ENCODE assay signal across 1 cellular context in the genomic region with DNA sequence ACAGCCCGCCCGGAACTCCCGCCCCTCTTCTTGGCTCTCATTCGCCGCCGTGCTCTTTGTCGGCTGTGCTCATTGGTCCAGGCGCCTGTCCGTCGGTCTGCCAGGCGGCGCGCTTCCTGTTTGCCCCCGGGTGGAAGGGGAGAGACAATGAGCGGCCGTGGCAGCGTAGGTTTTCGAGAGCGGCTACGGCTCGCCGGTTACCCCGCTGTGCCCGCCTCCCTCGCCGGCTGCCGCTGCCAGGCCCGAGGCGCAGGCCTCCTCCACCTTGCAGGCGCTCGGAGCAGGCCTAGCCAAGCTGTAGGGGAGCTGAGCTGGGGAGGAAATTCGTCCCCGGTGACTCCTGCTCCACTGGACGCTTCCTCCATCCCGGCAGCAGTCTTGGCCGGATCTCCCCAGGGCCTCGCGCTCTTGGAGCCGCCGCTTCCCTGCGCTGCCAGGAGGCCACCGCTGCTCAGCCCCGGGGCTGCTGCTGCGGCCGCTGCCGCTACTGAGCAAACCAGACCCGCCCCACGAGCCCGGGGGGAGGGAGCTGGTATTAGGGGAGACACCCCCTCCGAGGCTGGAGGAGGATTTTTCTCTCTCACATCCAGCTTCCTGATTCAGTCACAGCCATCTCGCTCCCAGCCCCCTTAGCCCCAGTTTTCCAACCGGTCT.
TF ChIP-seq lines count a peak whose summit lies in the region.

A gene (minus strand): TSS at position 2 of the 654 bp plus-strand sequence. CDS start 202 bp downstream, outside the sequence.

TF ChIP-seq in K562, 482 proteins besides CTCF, POLR2A, EP300 and RAD21 (continued from another document and continues in another):
- TF ChIP-seq, protein P1, sequence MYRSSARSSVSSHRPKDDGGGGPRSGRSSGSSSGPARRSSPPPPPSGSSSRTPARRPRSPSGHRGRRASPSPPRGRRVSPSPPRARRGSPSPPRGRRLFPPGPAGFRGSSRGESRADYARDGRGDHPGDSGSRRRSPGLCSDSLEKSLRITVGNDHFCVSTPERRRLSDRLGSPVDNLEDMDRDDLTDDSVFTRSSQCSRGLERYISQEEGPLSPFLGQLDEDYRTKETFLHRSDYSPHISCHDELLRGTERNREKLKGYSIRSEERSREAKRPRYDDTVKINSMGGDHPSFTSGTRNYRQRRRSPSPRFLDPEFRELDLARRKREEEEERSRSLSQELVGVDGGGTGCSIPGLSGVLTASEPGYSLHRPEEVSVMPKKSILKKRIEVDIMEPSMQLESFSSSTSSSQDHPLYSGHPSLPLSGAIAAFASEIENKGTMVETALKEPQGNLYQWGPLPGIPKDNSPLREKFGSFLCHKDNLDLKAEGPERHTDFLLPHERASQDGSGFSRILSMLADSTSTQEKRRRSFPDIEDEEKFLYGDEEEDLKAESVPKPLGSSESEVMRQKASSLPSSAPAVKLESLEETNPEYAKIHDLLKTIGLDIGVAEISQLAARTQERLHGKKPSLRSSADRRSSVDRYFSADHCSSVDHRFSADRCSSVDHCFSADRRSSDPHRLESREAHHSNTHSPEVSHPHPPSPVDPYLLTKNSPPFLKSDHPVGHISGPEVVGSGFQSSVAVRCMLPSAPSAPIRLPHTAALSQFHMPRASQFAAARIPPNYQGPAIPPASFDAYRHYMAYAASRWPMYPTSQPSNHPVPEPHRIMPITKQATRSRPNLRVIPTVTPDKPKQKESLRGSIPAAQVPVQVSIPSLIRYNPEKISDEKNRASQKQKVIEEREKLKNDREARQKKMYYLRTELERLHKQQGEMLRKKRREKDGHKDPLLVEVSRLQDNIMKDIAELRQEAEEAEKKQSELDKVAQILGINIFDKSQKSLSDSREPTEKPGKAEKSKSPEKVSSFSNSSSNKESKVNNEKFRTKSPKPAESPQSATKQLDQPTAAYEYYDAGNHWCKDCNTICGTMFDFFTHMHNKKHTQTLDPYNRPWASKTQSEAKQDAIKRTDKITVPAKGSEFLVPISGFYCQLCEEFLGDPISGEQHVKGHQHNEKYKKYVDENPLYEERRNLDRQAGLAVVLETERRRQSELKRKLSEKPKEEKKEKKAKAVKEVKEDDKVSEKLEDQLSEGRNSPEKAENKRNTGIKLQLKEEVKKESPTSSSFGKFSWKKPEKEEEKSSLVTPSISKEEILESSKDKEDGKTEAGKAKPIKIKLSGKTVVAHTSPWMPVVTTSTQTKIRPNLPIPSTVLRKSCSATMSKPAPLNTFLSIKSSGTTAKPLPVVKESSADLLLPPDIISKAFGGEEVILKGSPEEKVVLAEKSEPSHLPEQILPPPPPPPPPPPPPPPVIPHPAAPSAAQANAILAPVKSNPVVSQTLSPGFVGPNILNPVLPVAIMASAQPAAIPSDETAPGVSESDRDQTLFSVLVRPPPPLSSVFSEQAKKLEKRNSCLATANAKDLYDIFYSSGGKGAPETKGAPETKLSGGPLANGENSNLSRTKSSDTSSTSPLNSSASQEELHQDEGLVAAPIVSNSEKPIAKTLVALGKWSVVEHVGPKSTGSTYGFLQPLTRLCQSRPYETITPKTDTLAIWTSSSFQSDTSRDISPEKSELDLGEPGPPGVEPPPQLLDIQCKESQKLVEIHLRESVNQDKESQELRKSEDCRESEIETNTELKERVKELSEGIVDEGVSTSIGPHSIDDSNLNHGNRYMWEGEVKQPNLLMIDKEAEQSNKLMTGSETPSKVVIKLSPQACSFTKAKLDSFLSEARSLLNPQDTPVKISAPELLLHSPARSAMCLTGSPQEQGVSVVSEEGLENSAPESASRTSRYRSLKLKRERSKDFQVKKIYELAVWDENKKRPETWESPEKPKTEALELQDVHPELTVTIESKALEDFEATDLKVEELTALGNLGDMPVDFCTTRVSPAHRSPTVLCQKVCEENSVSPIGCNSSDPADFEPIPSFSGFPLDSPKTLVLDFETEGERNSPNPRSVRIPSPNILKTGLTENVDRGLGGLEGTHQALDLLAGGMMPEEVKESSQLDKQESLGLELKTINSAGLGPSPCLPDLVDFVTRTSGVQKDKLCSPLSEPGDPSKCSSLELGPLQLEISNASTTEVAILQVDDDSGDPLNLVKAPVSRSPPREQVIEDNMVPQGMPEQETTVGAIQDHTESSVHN (IDR thresholded peaks at IDR 0.05; ENCODE audit: borderline replicate concordance in 1 of 2, low read depth in 1 of 2) = no peak
- TF ChIP-seq TCFL5 (CRISPR knock-in tag; conservative IDR thresholded peaks at IDR 0.05) = no peak
- TF ChIP-seq, protein P2, sequence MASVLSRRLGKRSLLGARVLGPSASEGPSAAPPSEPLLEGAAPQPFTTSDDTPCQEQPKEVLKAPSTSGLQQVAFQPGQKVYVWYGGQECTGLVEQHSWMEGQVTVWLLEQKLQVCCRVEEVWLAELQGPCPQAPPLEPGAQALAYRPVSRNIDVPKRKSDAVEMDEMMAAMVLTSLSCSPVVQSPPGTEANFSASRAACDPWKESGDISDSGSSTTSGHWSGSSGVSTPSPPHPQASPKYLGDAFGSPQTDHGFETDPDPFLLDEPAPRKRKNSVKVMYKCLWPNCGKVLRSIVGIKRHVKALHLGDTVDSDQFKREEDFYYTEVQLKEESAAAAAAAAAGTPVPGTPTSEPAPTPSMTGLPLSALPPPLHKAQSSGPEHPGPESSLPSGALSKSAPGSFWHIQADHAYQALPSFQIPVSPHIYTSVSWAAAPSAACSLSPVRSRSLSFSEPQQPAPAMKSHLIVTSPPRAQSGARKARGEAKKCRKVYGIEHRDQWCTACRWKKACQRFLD (CRISPR knock-in tag; IDR thresholded peaks at IDR 0.05) = no peak
- 0 out of 2 replicates have a peak, but pooled peaks have one; percentile 11 for TF ChIP-seq ZNF143 (CRISPR knock-in tag; IDR thresholded peaks at IDR 0.05)
- peak; percentile 82 for TF ChIP-seq CREM (IDR thresholded peaks at IDR 0.05; ENCODE audit: low read depth)
- TF ChIP-seq BRCA1 (IDR thresholded peaks at IDR 0.05) = no peak
- no peak for TF ChIP-seq BRCA1 (CRISPR knock-in tag; IDR thresholded peaks at IDR 0.05)
- TF ChIP-seq, protein P3, sequence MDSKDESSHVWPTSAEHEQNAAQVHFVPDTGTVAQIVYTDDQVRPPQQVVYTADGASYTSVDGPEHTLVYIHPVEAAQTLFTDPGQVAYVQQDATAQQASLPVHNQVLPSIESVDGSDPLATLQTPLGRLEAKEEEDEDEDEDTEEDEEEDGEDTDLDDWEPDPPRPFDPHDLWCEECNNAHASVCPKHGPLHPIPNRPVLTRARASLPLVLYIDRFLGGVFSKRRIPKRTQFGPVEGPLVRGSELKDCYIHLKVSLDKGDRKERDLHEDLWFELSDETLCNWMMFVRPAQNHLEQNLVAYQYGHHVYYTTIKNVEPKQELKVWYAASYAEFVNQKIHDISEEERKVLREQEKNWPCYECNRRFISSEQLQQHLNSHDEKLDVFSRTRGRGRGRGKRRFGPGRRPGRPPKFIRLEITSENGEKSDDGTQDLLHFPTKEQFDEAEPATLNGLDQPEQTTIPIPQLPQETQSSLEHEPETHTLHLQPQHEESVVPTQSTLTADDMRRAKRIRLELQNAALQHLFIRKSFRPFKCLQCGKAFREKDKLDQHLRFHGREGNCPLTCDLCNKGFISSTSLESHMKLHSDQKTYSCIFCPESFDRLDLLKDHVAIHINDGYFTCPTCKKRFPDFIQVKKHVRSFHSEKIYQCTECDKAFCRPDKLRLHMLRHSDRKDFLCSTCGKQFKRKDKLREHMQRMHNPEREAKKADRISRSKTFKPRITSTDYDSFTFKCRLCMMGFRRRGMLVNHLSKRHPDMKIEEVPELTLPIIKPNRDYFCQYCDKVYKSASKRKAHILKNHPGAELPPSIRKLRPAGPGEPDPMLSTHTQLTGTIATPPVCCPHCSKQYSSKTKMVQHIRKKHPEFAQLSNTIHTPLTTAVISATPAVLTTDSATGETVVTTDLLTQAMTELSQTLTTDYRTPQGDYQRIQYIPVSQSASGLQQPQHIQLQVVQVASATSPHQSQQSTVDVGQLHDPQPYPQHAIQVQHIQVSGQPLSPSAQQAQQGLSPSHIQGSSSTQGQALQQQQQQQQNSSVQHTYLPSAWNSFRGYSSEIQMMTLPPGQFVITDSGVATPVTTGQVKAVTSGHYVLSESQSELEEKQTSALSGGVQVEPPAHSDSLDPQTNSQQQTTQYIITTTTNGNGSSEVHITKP (IDR thresholded peaks at IDR 0.05; ENCODE audit: partially characterized antibody) = peak; percentile 59
- TF ChIP-seq, protein P4, sequence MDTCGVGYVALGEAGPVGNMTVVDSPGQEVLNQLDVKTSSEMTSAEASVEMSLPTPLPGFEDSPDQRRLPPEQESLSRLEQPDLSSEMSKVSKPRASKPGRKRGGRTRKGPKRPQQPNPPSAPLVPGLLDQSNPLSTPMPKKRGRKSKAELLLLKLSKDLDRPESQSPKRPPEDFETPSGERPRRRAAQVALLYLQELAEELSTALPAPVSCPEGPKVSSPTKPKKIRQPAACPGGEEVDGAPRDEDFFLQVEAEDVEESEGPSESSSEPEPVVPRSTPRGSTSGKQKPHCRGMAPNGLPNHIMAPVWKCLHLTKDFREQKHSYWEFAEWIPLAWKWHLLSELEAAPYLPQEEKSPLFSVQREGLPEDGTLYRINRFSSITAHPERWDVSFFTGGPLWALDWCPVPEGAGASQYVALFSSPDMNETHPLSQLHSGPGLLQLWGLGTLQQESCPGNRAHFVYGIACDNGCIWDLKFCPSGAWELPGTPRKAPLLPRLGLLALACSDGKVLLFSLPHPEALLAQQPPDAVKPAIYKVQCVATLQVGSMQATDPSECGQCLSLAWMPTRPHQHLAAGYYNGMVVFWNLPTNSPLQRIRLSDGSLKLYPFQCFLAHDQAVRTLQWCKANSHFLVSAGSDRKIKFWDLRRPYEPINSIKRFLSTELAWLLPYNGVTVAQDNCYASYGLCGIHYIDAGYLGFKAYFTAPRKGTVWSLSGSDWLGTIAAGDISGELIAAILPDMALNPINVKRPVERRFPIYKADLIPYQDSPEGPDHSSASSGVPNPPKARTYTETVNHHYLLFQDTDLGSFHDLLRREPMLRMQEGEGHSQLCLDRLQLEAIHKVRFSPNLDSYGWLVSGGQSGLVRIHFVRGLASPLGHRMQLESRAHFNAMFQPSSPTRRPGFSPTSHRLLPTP (IDR thresholded peaks at IDR 0.05; ENCODE audit: borderline replicate concordance, extremely low read depth, insufficient read length) = no peak
- TF ChIP-seq, protein P5, sequence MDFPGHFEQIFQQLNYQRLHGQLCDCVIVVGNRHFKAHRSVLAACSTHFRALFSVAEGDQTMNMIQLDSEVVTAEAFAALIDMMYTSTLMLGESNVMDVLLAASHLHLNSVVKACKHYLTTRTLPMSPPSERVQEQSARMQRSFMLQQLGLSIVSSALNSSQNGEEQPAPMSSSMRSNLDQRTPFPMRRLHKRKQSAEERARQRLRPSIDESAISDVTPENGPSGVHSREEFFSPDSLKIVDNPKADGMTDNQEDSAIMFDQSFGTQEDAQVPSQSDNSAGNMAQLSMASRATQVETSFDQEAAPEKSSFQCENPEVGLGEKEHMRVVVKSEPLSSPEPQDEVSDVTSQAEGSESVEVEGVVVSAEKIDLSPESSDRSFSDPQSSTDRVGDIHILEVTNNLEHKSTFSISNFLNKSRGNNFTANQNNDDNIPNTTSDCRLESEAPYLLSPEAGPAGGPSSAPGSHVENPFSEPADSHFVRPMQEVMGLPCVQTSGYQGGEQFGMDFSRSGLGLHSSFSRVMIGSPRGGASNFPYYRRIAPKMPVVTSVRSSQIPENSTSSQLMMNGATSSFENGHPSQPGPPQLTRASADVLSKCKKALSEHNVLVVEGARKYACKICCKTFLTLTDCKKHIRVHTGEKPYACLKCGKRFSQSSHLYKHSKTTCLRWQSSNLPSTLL (IDR thresholded peaks at IDR 0.05) = no peak
- TF ChIP-seq BCL6 (CRISPR knock-in tag; IDR thresholded peaks at IDR 0.05) = no peak
- TF ChIP-seq FOXJ3 (CRISPR knock-in tag; IDR thresholded peaks at IDR 0.05) = no peak
- no peak for TF ChIP-seq MEF2D (tag; conservative IDR thresholded peaks at IDR 0.05; ENCODE audit: low read depth)
- TF ChIP-seq NFATC3 (IDR thresholded peaks at IDR 0.05) = no peak
- TF ChIP-seq, protein P6, sequence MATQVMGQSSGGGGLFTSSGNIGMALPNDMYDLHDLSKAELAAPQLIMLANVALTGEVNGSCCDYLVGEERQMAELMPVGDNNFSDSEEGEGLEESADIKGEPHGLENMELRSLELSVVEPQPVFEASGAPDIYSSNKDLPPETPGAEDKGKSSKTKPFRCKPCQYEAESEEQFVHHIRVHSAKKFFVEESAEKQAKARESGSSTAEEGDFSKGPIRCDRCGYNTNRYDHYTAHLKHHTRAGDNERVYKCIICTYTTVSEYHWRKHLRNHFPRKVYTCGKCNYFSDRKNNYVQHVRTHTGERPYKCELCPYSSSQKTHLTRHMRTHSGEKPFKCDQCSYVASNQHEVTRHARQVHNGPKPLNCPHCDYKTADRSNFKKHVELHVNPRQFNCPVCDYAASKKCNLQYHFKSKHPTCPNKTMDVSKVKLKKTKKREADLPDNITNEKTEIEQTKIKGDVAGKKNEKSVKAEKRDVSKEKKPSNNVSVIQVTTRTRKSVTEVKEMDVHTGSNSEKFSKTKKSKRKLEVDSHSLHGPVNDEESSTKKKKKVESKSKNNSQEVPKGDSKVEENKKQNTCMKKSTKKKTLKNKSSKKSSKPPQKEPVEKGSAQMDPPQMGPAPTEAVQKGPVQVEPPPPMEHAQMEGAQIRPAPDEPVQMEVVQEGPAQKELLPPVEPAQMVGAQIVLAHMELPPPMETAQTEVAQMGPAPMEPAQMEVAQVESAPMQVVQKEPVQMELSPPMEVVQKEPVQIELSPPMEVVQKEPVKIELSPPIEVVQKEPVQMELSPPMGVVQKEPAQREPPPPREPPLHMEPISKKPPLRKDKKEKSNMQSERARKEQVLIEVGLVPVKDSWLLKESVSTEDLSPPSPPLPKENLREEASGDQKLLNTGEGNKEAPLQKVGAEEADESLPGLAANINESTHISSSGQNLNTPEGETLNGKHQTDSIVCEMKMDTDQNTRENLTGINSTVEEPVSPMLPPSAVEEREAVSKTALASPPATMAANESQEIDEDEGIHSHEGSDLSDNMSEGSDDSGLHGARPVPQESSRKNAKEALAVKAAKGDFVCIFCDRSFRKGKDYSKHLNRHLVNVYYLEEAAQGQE (CRISPR knock-in tag; IDR thresholded peaks at IDR 0.05; ENCODE audit: low read depth) = peak; percentile 86
- no peak; the same call in 1 of the 2 replicates for TF ChIP-seq SOX6 (IDR thresholded peaks at IDR 0.05)
- peak; percentile 62 for TF ChIP-seq ZBTB17 (CRISPR knock-in tag; IDR thresholded peaks at IDR 0.05)
- no peak for TF ChIP-seq EWSR1 (IDR thresholded peaks at IDR 0.05; ENCODE audit: borderline replicate concordance, low read depth, partially characterized antibody)
- peak; percentile 24; the same call in 1 of the 2 replicates for TF ChIP-seq SMARCE1 (IDR thresholded peaks at IDR 0.05)
- peak; percentile 48 for TF ChIP-seq BCOR (IDR thresholded peaks at IDR 0.05)
- TF ChIP-seq ZNF174 (CRISPR knock-in tag; IDR thresholded peaks at IDR 0.05) = no peak
- TF ChIP-seq, protein P7, sequence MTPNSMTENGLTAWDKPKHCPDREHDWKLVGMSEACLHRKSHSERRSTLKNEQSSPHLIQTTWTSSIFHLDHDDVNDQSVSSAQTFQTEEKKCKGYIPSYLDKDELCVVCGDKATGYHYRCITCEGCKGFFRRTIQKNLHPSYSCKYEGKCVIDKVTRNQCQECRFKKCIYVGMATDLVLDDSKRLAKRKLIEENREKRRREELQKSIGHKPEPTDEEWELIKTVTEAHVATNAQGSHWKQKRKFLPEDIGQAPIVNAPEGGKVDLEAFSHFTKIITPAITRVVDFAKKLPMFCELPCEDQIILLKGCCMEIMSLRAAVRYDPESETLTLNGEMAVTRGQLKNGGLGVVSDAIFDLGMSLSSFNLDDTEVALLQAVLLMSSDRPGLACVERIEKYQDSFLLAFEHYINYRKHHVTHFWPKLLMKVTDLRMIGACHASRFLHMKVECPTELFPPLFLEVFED (CRISPR knock-in tag; conservative IDR thresholded peaks at IDR 0.05) = peak; percentile 79
